Comparison of ENCODE assay signal across 11 cellular contexts in genomic region chr6:130178692-130179091, GRCh38. TPM values are rescaled to one million over a fixed set of nuclear protein-coding genes. Genes with fewer than 3 reads are reported as not detected.
DNase-seq lines count a peak whose midpoint lies in the region; ATAC-seq and TF ChIP-seq lines count a peak whose summit lies in the region.
"Had no signal": no experiment of that assay in that cellular context is flagged by ENCODE, and none has a peak within 500 bp of the region (broad histone marks: within the 10 kb centered on the region; RNA-seq: fewer than 3 reads in every experiment).

No MANE protein-coding gene starts in this region.

- H3K36me3 Mint-ChIP-seq in HFFc6 (ENCODE audit: low read depth) (peaks cover 11% of the 10 kb centered on the region), chondrocyte (ENCODE audit: low read depth) (no peaks in the 10 kb centered on the region)

- peaks cover 16% of the 10 kb centered on the region for H3K4me1 Mint-ChIP-seq in HFFc6 (ENCODE audit: low read depth)
- peaks cover 9% of the 10 kb centered on the region for H3K4me1 Mint-ChIP-seq in chondrocyte (ENCODE audit: low read depth)

- DNase-seq in A172 (ENCODE audit: low spot score) (peak; percentile 94), HFFc6 (peak; percentile 81), amniotic epithelial cell (ENCODE audit: low read depth) (peak; percentile 96), iPS-NIHi11 (ENCODE audit: low spot score) (peak; percentile 24), chondrocyte (ENCODE audit: low spot score) (no peak), SKM-1 (lab: John Stamatoyannopoulos, UW; ENCODE audit: unreplicated experiment) (no peak)
- no peak for DNase-seq in activated naive CD4-positive, alpha-beta T cell treated with Interleukin-2 at 50 U/mL for 16 hours
- DNase-seq: cerebellar nuclear complex, NCI-H510A treated with DMSO at 0.1 percent for 48 hours had no signal

- H3K27ac Mint-ChIP-seq in HFFc6 (peak overlapping the region; percentile 32), chondrocyte (ENCODE audit: unreplicated experiment) (no peak overlapping the region)
- H3K27ac Mint-ChIP-seq: T-helper 2 cell treated with Interferon-gamma antibody and Interleukin-4, amounts not matched to agents 5 μg/mL and 100 μg/mL, for 36 hours had no signal

- H3K27me3 Mint-ChIP-seq in HFFc6 (ENCODE audit: insufficient read depth) (peaks cover 2% of the 10 kb centered on the region; the same call in 1 of the 2 replicates), chondrocyte (ENCODE audit: low read depth) (no peaks in the 10 kb centered on the region)

- H3K4me3 Mint-ChIP-seq in HFFc6 (no peak overlapping the region), chondrocyte (ENCODE audit: unreplicated experiment) (no peak overlapping the region)
- H3K4me3 Mint-ChIP-seq: T-helper 2 cell treated with Interferon-gamma antibody and Interleukin-4, amounts not matched to agents 5 μg/mL and 100 μg/mL, for 36 hours had no signal

- ATAC-seq in HG03571 (IDR thresholded peaks at IDR 0.05; ENCODE audit: unreplicated experiment): no peak

- H3K9me3 Mint-ChIP-seq in HFFc6 (no peaks in the 10 kb centered on the region), chondrocyte (ENCODE audit: low read depth) (no peaks in the 10 kb centered on the region)

- TF ChIP-seq CTCF in HFFc6 (IDR thresholded peaks at IDR 0.05): no peak
- TF ChIP-seq CTCF in chondrocyte (IDR thresholded peaks at IDR 0.05): no peak

RNA-seq across cellular contexts. Expression of gene SAMD3, which starts 44.1 kb away (rescaled TPM):
- 0.07 and 0.28 TPM in 2 replicates for total RNA-seq in A172 (2014; rRNA removed; shearing (Covaris generic))
- 1 to 10 TPM in 5 of 6 experiments, under 1 TPM in 1; 0.95 to 2.3 (median 1.4) TPM for total RNA-seq in HFFc6 (2021; fragmentation: NEBNext Ultra II Directional; extraction: Animal tissue kit (Norgen Biotek cat#: 25700))
- total RNA-seq in chondrocyte: 0.35 to 0.77 TPM in 2 of 3 replicates, not detected in the other

Comparison
In these comparisons a context has a peak if more than half of its experiments do, and no peak if none do; other contexts are left out.
1. DNase-seq: peak in A172 (single experiment), HFFc6 (single experiment), amniotic epithelial cell (single experiment) and iPS-NIHi11 (single experiment); none in activated naive CD4-positive, alpha-beta T cell treated with Interleukin-2 at 50 U/mL for 16 hours (single experiment), chondrocyte (single experiment) and SKM-1 (single experiment).